Comparison of ENCODE assay signal across 24 cellular contexts in the genomic region with DNA sequence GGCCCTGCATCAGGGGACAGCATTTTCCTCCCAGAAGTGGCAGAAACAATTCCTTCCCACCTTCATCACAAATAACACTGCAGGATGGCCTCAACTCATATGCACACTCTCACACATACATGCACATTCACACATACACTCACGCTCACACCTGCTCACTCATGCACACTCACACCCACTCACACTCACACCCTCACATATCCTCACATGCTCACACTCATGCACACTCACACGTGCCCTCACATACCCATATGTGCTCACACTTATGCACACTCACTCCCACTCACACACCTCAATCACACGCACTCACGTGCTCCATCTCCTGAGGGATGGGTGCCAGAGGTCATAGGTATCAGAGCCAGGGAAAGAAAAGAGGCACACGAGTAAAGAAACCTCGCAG.
DNase-seq lines count a peak whose midpoint lies in the region; ATAC-seq, FAIRE-seq and TF ChIP-seq lines count a peak whose summit lies in the region.
"Had no signal": no experiment of that assay in that cellular context is flagged by ENCODE, and none has a peak within 500 bp of the region (broad histone marks: within the 10 kb centered on the region; RNA-seq: fewer than 3 reads in every experiment).

No MANE protein-coding gene starts in this region.

- no peak for ATAC-seq in HepG2
- ATAC-seq in right lobe of liver, result no peak
- ATAC-seq: Panc1 had no signal

- H3K23ac ChIP-seq in neuronal stem cell (ENCODE audit: low read depth, low read length, poor library complexity), result peak overlapping the region; percentile 32

- peak overlapping the region; percentile 52 for H4K8ac ChIP-seq in neuronal stem cell (ENCODE audit: low read depth, low read length)

- FAIRE-seq in HepG2 (lab: Jason Lieb, UNC), result no peak
- FAIRE-seq: GM18507 had no signal

- intact Hi-C loops in HepG2 (cut with micrococcal nuclease; ENCODE audit: unreplicated experiment) (no loop called here), right lobe of liver (cut with DNase I) (loop anchor here in 1 of 2 donors (10.0 kb wide), 1 partner anchor 143 kb away; no protein-coding TSS in a partner anchor), A673 (cut with micrococcal nuclease; ENCODE audit: unreplicated experiment) (loop anchor here (10.0 kb wide), 1 partner anchor 373 kb away; no protein-coding TSS in a partner anchor)

- no peak for TF ChIP-seq RAD21 in HepG2 (CRISPR knock-in tag; IDR thresholded peaks at IDR 0.05)

- H3K4me3 ChIP-seq in HepG2 (replicated peaks in 1 of 3; ENCODE audit: insufficient read depth in 1 of 3, low read depth in 2 of 3, low read length in 3 of 3) (no peak overlapping the region), right lobe of liver (no peak overlapping the region), neuronal stem cell (ENCODE audit: low read length in 2 of 2) (peak overlapping the region in 1 of 2 donors; percentile 41), A673 (ENCODE audit: low read depth, low read length, poor library complexity, severe bottlenecking) (no peak overlapping the region)
- H3K4me3 ChIP-seq: GM23248 had no signal

- H3K4me1 ChIP-seq in HepG2 (ENCODE audit: insufficient read depth, low read length), result peaks cover 9% of the 10 kb centered on the region; the same call in 1 of the 2 replicates
- no peaks in the 10 kb centered on the region for H3K4me1 ChIP-seq in right lobe of liver
- H3K4me1 ChIP-seq in neuronal stem cell (ENCODE audit: control insufficient read depth in 2 of 2, insufficient read depth in 1 of 2, low read depth in 1 of 2, low read length in 2 of 2), result peaks cover 5 to 17% of the 10 kb centered on the region in 2 donors
- H3K4me1 ChIP-seq in A673 (ENCODE audit: insufficient read depth, low read length, poor library complexity, severe bottlenecking), result no peaks in the 10 kb centered on the region

- POLR2A ChIA-PET in HepG2 (lab: Yijun Ruan, JAX), result no interaction called here
- POLR2A ChIA-PET in A673 (lab: Charles Lee; ENCODE audit: low non-redundant PET), result no interaction called here

- H2AK5ac ChIP-seq in neuronal stem cell (ENCODE audit: low read depth, low read length), result no peak overlapping the region

- no peaks in the 10 kb centered on the region for H3K79me1 ChIP-seq in neuronal stem cell (ENCODE audit: low read depth, low read length)

- H3K36me3 ChIP-seq in HepG2 (replicated peaks in 1 of 2; ENCODE audit: control insufficient read depth in 1 of 2, insufficient read depth in 2 of 2, low read length in 2 of 2) (no peaks in the 10 kb centered on the region), right lobe of liver (no peaks in the 10 kb centered on the region), neuronal stem cell (replicated peaks in 1 of 2; ENCODE audit: control insufficient read depth in 2 of 2, insufficient read depth in 2 of 2, low read length in 2 of 2) (no peaks in the 10 kb centered on the region), A673 (ENCODE audit: insufficient read depth, low read length, poor library complexity, severe bottlenecking) (no peaks in the 10 kb centered on the region)

- no peak for TF ChIP-seq POLR2A in HepG2 (IDR thresholded peaks at IDR 0.05; ENCODE audit: insufficient read depth in 1 of 2, low read depth in 2 of 2, low read length in 2 of 2)
- TF ChIP-seq POLR2A in right lobe of liver (IDR thresholded peaks at IDR 0.05), result no peak

- H2BK120ac ChIP-seq in neuronal stem cell (ENCODE audit: low read depth, low read length), result no peak overlapping the region

- no peak overlapping the region for H3K4me2 ChIP-seq in HepG2 (ENCODE audit: low read depth, low read length)
- no peak overlapping the region for H3K4me2 ChIP-seq in neuronal stem cell (ENCODE audit: insufficient read depth, low read length, poor library complexity, severe bottlenecking)

- TF ChIP-seq CTCF in HepG2 (CRISPR knock-in tag; IDR thresholded peaks at IDR 0.05) (no peak), right lobe of liver (IDR thresholded peaks at IDR 0.05) (no peak), A673 (conservative IDR thresholded peaks at IDR 0.05; ENCODE audit: low read depth, low read length) (no peak)

- no peak overlapping the region for H2BK5ac ChIP-seq in neuronal stem cell (ENCODE audit: low read length)

- DNase-seq in HepG2 (ENCODE audit: low spot score) (no peak), right lobe of liver (no peak), caudate nucleus (lab: John Stamatoyannopoulos, UW) (no peak), neuronal stem cell (ENCODE audit: low spot score) (no peak), A673 (ENCODE audit: low spot score) (no peak), NCI-H510A (lab: John Stamatoyannopoulos, UW) (no peak)
- DNase-seq in central memory CD4-positive, alpha-beta T cell, result no peak
- DNase-seq: 8988T, Calu3, DMS79 treated with DMSO at 0.1 percent for 48 hours, GF-D8, GM23248, H9, HFFc6, NCI-H1048, NCI-H1417, NCI-H1694, NCI-H2029 treated with DMSO at 0.1 percent for 48 hours, NCI-H446 treated with DMSO at 0.1 percent for 48 hours, NCI-H526 treated with DMSO at 0.1 percent for 48 hours, SHP77 had no signal

- in situ Hi-C loops in HepG2 (cut with HindIII; ENCODE audit: extremely low pct_ligation_motif_present, low pct_unique_long_range_greater_than_20kb), result no loop called here

- H2AFZ ChIP-seq in HepG2 (ENCODE audit: low read length), result no peak overlapping the region
- no peak overlapping the region for H2AFZ ChIP-seq in neuronal stem cell (ENCODE audit: low read length)
- H2AFZ ChIP-seq: GM23248 had no signal

- no peak for TF ChIP-seq EP300 in HepG2 (IDR thresholded peaks at IDR 0.05; ENCODE audit: low read depth in 2 of 2, low read length in 2 of 2)
- no peak for TF ChIP-seq EP300 in HepG2 (CRISPR knock-in tag; IDR thresholded peaks at IDR 0.05; ENCODE audit: borderline replicate concordance)

- H2BK15ac ChIP-seq in neuronal stem cell (ENCODE audit: low read length), result peak overlapping the region; percentile 19

- CTCF ChIA-PET in HepG2 (lab: Yijun Ruan, JAX; ENCODE audit: low intra/inter-chr PET ratio, low total read pairs), result no interaction called here
- CTCF ChIA-PET in A673 (lab: Charles Lee), result no interaction called here

- BruUV-seq in HepG2 (replicated peaks; lab: Mats Ljungman, UMichigan), result no TSS peak
- BruUV-seq in A673 (replicated peaks; lab: Mats Ljungman, UMichigan), result no TSS peak

- H3K4ac ChIP-seq in neuronal stem cell (ENCODE audit: low read length), result no peak overlapping the region

- WGBS in HepG2 (ENCODE audit: low lambda C conversion rate), result 0% methylated on average over 6 of the region's 6 CpGs
- WGBS in right lobe of liver (ENCODE audit: insufficient coverage, low coverage, low lambda C conversion rate, missing lambda C conversion rate), result 53% methylated on average over 6 of the region's 6 CpGs
- no CpG with 5 or more reads among the region's 6 CpGs for WGBS in neuronal stem cell (ENCODE audit: extremely low coverage in 2 of 2, insufficient read length in 2 of 2, insufficient replicate concordance in 1 of 2), 2 donors

- H3K9ac ChIP-seq in HepG2 (ENCODE audit: insufficient read depth, low read depth, low read length) (no peak overlapping the region), neuronal stem cell (ENCODE audit: low read depth, low read length, poor library complexity) (no peak overlapping the region)
- H3K9ac ChIP-seq: GM23248 had no signal

- H2BK12ac ChIP-seq in neuronal stem cell (ENCODE audit: low read length), result no peak overlapping the region

- peak overlapping the region; percentile 72 for H3K14ac ChIP-seq in neuronal stem cell (ENCODE audit: low read length)

- H3K27ac ChIP-seq in HepG2 (ENCODE audit: extremely low read length, insufficient read depth, low read length) (no peak overlapping the region), right lobe of liver (no peak overlapping the region), caudate nucleus (ENCODE audit: low read depth, low read length) (peak overlapping the region; percentile 50), neuronal stem cell (replicated peaks; ENCODE audit: low read length) (no peak overlapping the region), A673 (ENCODE audit: low read depth, low read length, poor library complexity, severe bottlenecking) (no peak overlapping the region)
- H3K27ac ChIP-seq: GM23248, RWPE1 had no signal

- no peak overlapping the region for H3K18ac ChIP-seq in neuronal stem cell (ENCODE audit: low read length)

- no peak overlapping the region for H4K91ac ChIP-seq in neuronal stem cell (ENCODE audit: low read depth, low read length, poor library complexity)

- no peaks in the 10 kb centered on the region for H3K79me2 ChIP-seq in HepG2 (ENCODE audit: insufficient read depth, low read length)

- H3K9me3 ChIP-seq in HepG2 (ENCODE audit: low read length) (no peaks in the 10 kb centered on the region), right lobe of liver (no peaks in the 10 kb centered on the region), neuronal stem cell (replicated peaks in 1 of 2; ENCODE audit: control insufficient read depth in 2 of 2, insufficient read depth in 1 of 2, low read depth in 1 of 2, low read length in 2 of 2) (no peaks in the 10 kb centered on the region), A673 (ENCODE audit: low read depth, low read length, poor library complexity, severe bottlenecking) (no peaks in the 10 kb centered on the region)

- no peaks in the 10 kb centered on the region for H4K20me1 ChIP-seq in HepG2 (ENCODE audit: insufficient read depth, low read length)

- H3K27me3 ChIP-seq in HepG2 (ENCODE audit: control insufficient read depth in 1 of 2, insufficient read depth in 2 of 2, low read length in 2 of 2) (peaks cover 2 to 17% of the 10 kb centered on the region in 2 experiments; a peak in 3 of 5 replicates), right lobe of liver (no peaks in the 10 kb centered on the region), neuronal stem cell (ENCODE audit: control insufficient read depth in 3 of 3, insufficient read depth in 3 of 3, low read depth in 1 of 3, low read length in 3 of 3) (no peaks in the 10 kb centered on the region), A673 (replicated peaks; ENCODE audit: insufficient read depth, low read depth, low read length, poor library complexity) (peaks cover 5% of the 10 kb centered on the region)

TF ChIP-seq in HepG2, 621 proteins besides CTCF, POLR2A, EP300 and RAD21:
- TF ChIP-seq, protein P1, sequence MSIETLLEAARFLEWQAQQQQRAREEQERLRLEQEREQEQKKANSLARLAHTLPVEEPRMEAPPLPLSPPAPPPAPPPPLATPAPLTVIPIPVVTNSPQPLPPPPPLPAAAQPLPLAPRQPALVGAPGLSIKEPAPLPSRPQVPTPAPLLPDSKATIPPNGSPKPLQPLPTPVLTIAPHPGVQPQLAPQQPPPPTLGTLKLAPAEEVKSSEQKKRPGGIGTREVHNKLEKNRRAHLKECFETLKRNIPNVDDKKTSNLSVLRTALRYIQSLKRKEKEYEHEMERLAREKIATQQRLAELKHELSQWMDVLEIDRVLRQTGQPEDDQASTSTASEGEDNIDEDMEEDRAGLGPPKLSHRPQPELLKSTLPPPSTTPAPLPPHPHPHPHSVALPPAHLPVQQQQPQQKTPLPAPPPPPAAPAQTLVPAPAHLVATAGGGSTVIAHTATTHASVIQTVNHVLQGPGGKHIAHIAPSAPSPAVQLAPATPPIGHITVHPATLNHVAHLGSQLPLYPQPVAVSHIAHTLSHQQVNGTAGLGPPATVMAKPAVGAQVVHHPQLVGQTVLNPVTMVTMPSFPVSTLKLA (IDR thresholded peaks at IDR 0.05), result peak; percentile 22; the same call in 1 of the 2 replicates
- no peak for TF ChIP-seq ZBTB42 (CRISPR knock-in tag; IDR thresholded peaks at IDR 0.05)
